ENCODE assay signal across 15 cellular contexts in genomic region chrX:23478056-23478455, GRCh38.
"Had no signal": no experiment of that assay in that cellular context is flagged by ENCODE, and none has a peak within 500 bp of the region (broad histone marks: within the 10 kb centered on the region; RNA-seq: fewer than 3 reads in every experiment).

No MANE protein-coding gene starts in this region.

- ATAC-seq: effector memory CD8-positive, alpha-beta T cell; left lung; right lobe of liver had no signal

- DNase-seq: activated B cell treated with CpG ODN at 0.5 μM for 24 hours; activated CD4-positive, alpha-beta T cell treated with anti-CD3 and anti-CD28 coated beads, Interleukin-2, amount 10 ng/mL, durations not matched to agents 7 days and 5 days; activated CD8-positive, alpha-beta memory T cell treated with anti-CD3 and anti-CD28 coated beads, Interleukin-2, amount 50 U/mL, for 48 hours; activated naive CD8-positive, alpha-beta T cell treated with anti-CD3 and anti-CD28 coated beads for 36 hours; dermis blood vessel endothelial cell; effector memory CD8-positive, alpha-beta T cell; left lung; naive B cell; ovary; right lobe of liver; spleen; stomach had no signal

- H3K27ac ChIP-seq: breast epithelium, epithelial cell of prostate, left lung, neural progenitor cell, ovary, right lobe of liver, spleen, stomach had no signal

- H3K4me3 ChIP-seq: breast epithelium, left lung, neural progenitor cell, ovary, right lobe of liver, spleen, stomach had no signal
